ENCODE assay signal across 20 cellular contexts in the genomic region with DNA sequence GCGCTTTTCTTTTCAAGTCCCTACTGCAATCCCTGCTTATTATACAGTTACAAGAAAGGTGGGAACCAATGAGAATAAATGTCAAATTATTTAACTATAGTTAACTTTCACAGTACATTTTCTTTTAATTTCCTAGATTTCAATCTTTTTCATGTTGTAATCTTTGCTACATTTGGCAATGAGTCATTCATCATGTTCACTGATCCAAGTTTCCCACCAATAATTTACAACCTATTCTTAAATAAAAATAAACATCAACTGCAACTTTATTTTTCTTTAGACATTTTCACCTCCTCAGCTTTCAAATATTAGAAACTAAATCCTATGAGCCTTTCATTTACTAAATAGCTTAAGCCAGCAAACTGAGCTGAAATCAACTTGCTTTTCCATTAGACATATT.
DNase-seq lines count a peak whose midpoint lies in the region; ATAC-seq, FAIRE-seq and TF ChIP-seq lines count a peak whose summit lies in the region.
"Had no signal": no experiment of that assay in that cellular context is flagged by ENCODE, and none has a peak within 500 bp of the region (broad histone marks: within the 10 kb centered on the region; RNA-seq: fewer than 3 reads in every experiment).

No MANE protein-coding gene starts in this region.

- H4K20me1 ChIP-seq in astrocyte (ENCODE audit: insufficient read depth, low read length) (no peaks in the 10 kb centered on the region), smooth muscle cell (ENCODE audit: low read depth) (no peaks in the 10 kb centered on the region)

- DNase-seq in M059J (ENCODE audit: low read depth): peak; percentile 64
- no peak for DNase-seq in astrocyte (ENCODE audit: low read depth)
- DNase-seq in foreskin keratinocyte: no peak
- no peak for DNase-seq in smooth muscle cell (lab: John Stamatoyannopoulos, UW; ENCODE audit: unreplicated experiment)
- no peak for DNase-seq in urothelium cell line (ENCODE audit: low spot score)
- DNase-seq: Caco-2; CD4-positive, CD25-positive, alpha-beta regulatory T cell; DMS153; HFFc6; Kasumi-1; NCI-H1436; NCI-H2029; NCI-H2171; NCI-H748 treated with DMSO at 0.1 percent for 48 hours had no signal

- FAIRE-seq in astrocyte (lab: Jason Lieb, UNC) (no peak), urothelium cell line (lab: Jason Lieb, UNC) (no peak)
- FAIRE-seq: GM19239, H54 had no signal

- no peaks in the 10 kb centered on the region for H3K27me3 Mint-ChIP-seq in astrocyte (ENCODE audit: low read depth, unreplicated experiment)
- H3K27me3 Mint-ChIP-seq: B cell; CD4-positive, CD25-positive, alpha-beta regulatory T cell; IgD-negative memory B cell had no signal

- H3K36me3 Mint-ChIP-seq in astrocyte (ENCODE audit: low read depth, unreplicated experiment): no peaks in the 10 kb centered on the region
- H3K36me3 Mint-ChIP-seq: CD4-positive, CD25-positive, alpha-beta regulatory T cell; IgD-negative memory B cell had no signal

- WGBS in smooth muscle cell (ENCODE audit: low lambda C conversion rate): 89% methylated on average over 1 of the region's 1 CpG

- no peak for TF ChIP-seq CTCF in astrocyte (IDR thresholded peaks at IDR 0.05; ENCODE audit: insufficient read depth, low read depth, low read length)
- TF ChIP-seq CTCF in foreskin keratinocyte (conservative IDR thresholded peaks at IDR 0.05): no peak
- TF ChIP-seq CTCF in smooth muscle cell (IDR thresholded peaks at IDR 0.05; ENCODE audit: borderline replicate concordance, insufficient read depth, poor library complexity, severe bottlenecking): no peak

- no peaks in the 10 kb centered on the region for H3K27me3 ChIP-seq in astrocyte (ENCODE audit: insufficient read depth, low read length)
- no peaks in the 10 kb centered on the region for H3K27me3 ChIP-seq in foreskin keratinocyte
- H3K27me3 ChIP-seq in smooth muscle cell (ENCODE audit: low read depth): no peaks in the 10 kb centered on the region

- no peak overlapping the region for H3K4me2 ChIP-seq in astrocyte (ENCODE audit: low read length)
- H3K4me2 ChIP-seq in smooth muscle cell: peak overlapping the region; percentile 52

- H3K27ac ChIP-seq in astrocyte (ENCODE audit: low read depth, low read length) (peak overlapping the region; percentile 21), foreskin keratinocyte (peak overlapping the region; percentile 31), smooth muscle cell (ENCODE audit: low read depth) (peak overlapping the region; percentile 47)

- H3K9ac ChIP-seq in astrocyte (ENCODE audit: low read length) (no peak overlapping the region), smooth muscle cell (ENCODE audit: low read depth) (no peak overlapping the region)

- H3K4me1 Mint-ChIP-seq in astrocyte (ENCODE audit: low read depth, unreplicated experiment): peaks cover 38% of the 10 kb centered on the region
- H3K4me1 Mint-ChIP-seq: B cell; CD4-positive, CD25-positive, alpha-beta regulatory T cell; IgD-negative memory B cell had no signal

- H3K79me2 ChIP-seq in astrocyte (ENCODE audit: insufficient read depth, low read length) (no peaks in the 10 kb centered on the region), smooth muscle cell (ENCODE audit: low read depth) (no peaks in the 10 kb centered on the region)

- ATAC-seq in foreskin keratinocyte: no peak
- ATAC-seq in GM19035 (IDR thresholded peaks at IDR 0.05; ENCODE audit: unreplicated experiment): no peak
- no peak for ATAC-seq in HG02623 (IDR thresholded peaks at IDR 0.05; ENCODE audit: unreplicated experiment)

- H3K36me3 ChIP-seq in astrocyte (ENCODE audit: insufficient read depth, low read length): no peaks in the 10 kb centered on the region
- no peaks in the 10 kb centered on the region for H3K36me3 ChIP-seq in smooth muscle cell (ENCODE audit: low read depth)

- H3K27ac Mint-ChIP-seq in astrocyte (ENCODE audit: unreplicated experiment): no peak overlapping the region
- H3K27ac Mint-ChIP-seq: B cell; CD4-positive, CD25-positive, alpha-beta regulatory T cell; HFFc6; IgD-negative memory B cell had no signal

- H3K4me3 Mint-ChIP-seq in astrocyte (ENCODE audit: unreplicated experiment): no peak overlapping the region
- H3K4me3 Mint-ChIP-seq: B cell, HFFc6, IgD-negative memory B cell had no signal

- H3K9me3 ChIP-seq in astrocyte (ENCODE audit: insufficient read depth, low read depth, low read length) (no peaks in the 10 kb centered on the region), smooth muscle cell (replicated peaks; ENCODE audit: low read depth) (no peaks in the 10 kb centered on the region)
- H3K9me3 ChIP-seq: Caco-2 had no signal

- no peaks in the 10 kb centered on the region for H3K9me3 Mint-ChIP-seq in astrocyte (ENCODE audit: unreplicated experiment)
- H3K9me3 Mint-ChIP-seq: IgD-negative memory B cell had no signal

- no peaks in the 10 kb centered on the region for H3F3A ChIP-seq in smooth muscle cell (ENCODE audit: low read depth)

- H3K4me1 ChIP-seq in astrocyte (ENCODE audit: insufficient read depth, low read length) (peaks cover 18% of the 10 kb centered on the region), foreskin keratinocyte (peaks cover 26% of the 10 kb centered on the region), smooth muscle cell (ENCODE audit: low read depth) (peaks cover 49% of the 10 kb centered on the region)
- H3K4me1 ChIP-seq: Caco-2 had no signal

- no peak overlapping the region for H2AFZ ChIP-seq in astrocyte (ENCODE audit: low read depth, low read length)
- peak overlapping the region; percentile 78 for H2AFZ ChIP-seq in smooth muscle cell (ENCODE audit: low read depth)

- H3K4me3 ChIP-seq in astrocyte (ENCODE audit: insufficient read depth, low read depth, low read length) (no peak overlapping the region), smooth muscle cell (no peak overlapping the region)
